ENCODE assay signal across 8 cellular contexts in genomic region chr2:42987175-42987922, GRCh38.
DNase-seq lines count a peak whose midpoint lies in the region; ATAC-seq, FAIRE-seq and TF ChIP-seq lines count a peak whose summit lies in the region.
"Not testable (repeated sequence)": the region's sequence is repeated elsewhere in the genome, so short reads cannot be mapped to it uniquely, and the experiment has no call there.

No MANE protein-coding gene starts in this region.

- peak; percentile 86 for DNase-seq in AG09309 (ENCODE audit: low read depth)
- peak; percentile 95 for DNase-seq in GM23248
- peak; percentile 92 for DNase-seq in MG63
- not testable (repeated sequence) for DNase-seq in WTC11 (ENCODE audit: low spot score)
- DNase-seq in chondrocyte (ENCODE audit: low spot score), result peak; percentile 4
- peak; percentile 65 for DNase-seq in fibroblast of pulmonary artery (ENCODE audit: low read depth)
- DNase-seq in mesenchymal stem cell, result peak; percentile 79
- DNase-seq in small intestine, result peak; percentile 56

- H2AFZ ChIP-seq in GM23248; mesenchymal stem cell (ENCODE audit: low read depth, low read length): not testable (repeated sequence)

- H2BK120ac ChIP-seq in mesenchymal stem cell (ENCODE audit: low read depth, low read length), result not testable (repeated sequence)

- not testable (repeated sequence) for H4K20me1 ChIP-seq in GM23248 (ENCODE audit: insufficient read depth)

- ATAC-seq in WTC11, result not testable (repeated sequence)

- H4K91ac ChIP-seq in mesenchymal stem cell (ENCODE audit: low read length), result peak overlapping the region; percentile 50

- H3K18ac ChIP-seq in mesenchymal stem cell (ENCODE audit: low read depth in 1 of 2, low read length in 2 of 2), result peak overlapping the region in 1 of 2 experiments; percentile 62

- in situ Hi-C loops in GM23248 (cut with MboI), result not testable (repeated sequence)

- peaks cover 15% of the 10 kb centered on the region for H3K4me1 ChIP-seq in GM23248 (ENCODE audit: insufficient read depth)
- H3K4me1 ChIP-seq in mesenchymal stem cell (ENCODE audit: control insufficient read depth, insufficient read depth, low read depth, low read length); small intestine (ENCODE audit: control insufficient read depth in 2 of 2, insufficient read depth in 1 of 2, low read depth in 1 of 2, low read length in 1 of 2): not testable (repeated sequence)

- peak overlapping the region; percentile 26; the same call in 1 of the 2 replicates for H3K9ac ChIP-seq in GM23248
- H3K9ac ChIP-seq in mesenchymal stem cell (ENCODE audit: low read length), result not testable (repeated sequence)

- H2AK5ac ChIP-seq in mesenchymal stem cell (ENCODE audit: low read length, severe bottlenecking), result not testable (repeated sequence)

- peak overlapping the region; percentile 81 for H3K27ac ChIP-seq in GM23248
- H3K27ac ChIP-seq in mesenchymal stem cell (ENCODE audit: low read length, poor library complexity, severe bottlenecking); small intestine (ENCODE audit: low read depth in 1 of 2, low read length in 1 of 2): not testable (repeated sequence)

- not testable (repeated sequence) for H3K9me3 Mint-ChIP-seq in WTC11; chondrocyte (ENCODE audit: low read depth)

- POLR2A ChIA-PET in WTC11 (lab: Charles Lee), result not testable (repeated sequence)

- CTCF ChIA-PET in WTC11 (lab: Charles Lee), result interaction anchor here (1.1 to 1.2 kb wide), 2 partner anchors 32 to 200 kb away, joined by 3 read pairs; no protein-coding TSS in a partner anchor

- not testable (repeated sequence) for H3K4me3 Mint-ChIP-seq in WTC11; chondrocyte (ENCODE audit: unreplicated experiment)

- not testable (repeated sequence) for H3K9me3 ChIP-seq in GM23248 (ENCODE audit: low read depth); MG63; mesenchymal stem cell (ENCODE audit: control insufficient read depth, low read length); small intestine (ENCODE audit: control insufficient read depth, low read depth)

- H2BK12ac ChIP-seq in mesenchymal stem cell (ENCODE audit: low read length in 2 of 2), result peak overlapping the region in 1 of 2 experiments; percentile 88

- not testable (repeated sequence) for H4K8ac ChIP-seq in mesenchymal stem cell (ENCODE audit: low read length)

- H2BK5ac ChIP-seq in mesenchymal stem cell (ENCODE audit: low read depth, low read length, poor library complexity, severe bottlenecking), result not testable (repeated sequence)

- not testable (repeated sequence) for H3K9me2 ChIP-seq in GM23248 (ENCODE audit: insufficient read depth)

- peak overlapping the region; percentile 13 for H3K4me2 ChIP-seq in GM23248 (ENCODE audit: unreplicated experiment)
- not testable (repeated sequence) for H3K4me2 ChIP-seq in mesenchymal stem cell (ENCODE audit: low read length, poor library complexity, severe bottlenecking)

- H3K36me3 ChIP-seq in GM23248 (ENCODE audit: low read depth); MG63; mesenchymal stem cell (ENCODE audit: control insufficient read depth in 1 of 2, insufficient read depth in 2 of 2, low read depth in 1 of 2, low read length in 2 of 2); small intestine (ENCODE audit: control insufficient read depth in 2 of 2, insufficient read depth in 2 of 2, low read length in 2 of 2): not testable (repeated sequence)

- peak overlapping the region in 1 of 2 experiments; percentile 28 for H3K4ac ChIP-seq in mesenchymal stem cell (ENCODE audit: low read depth in 1 of 2, low read length in 2 of 2)

- WGBS in GM23248 (ENCODE audit: low coverage in 1 of 2, low lambda C conversion rate in 2 of 2, missing lambda C conversion rate in 2 of 2), 2 experiments, result 39 to 40% methylated on average over 8 of the region's 8 CpGs
- 52% methylated on average over 5 of the region's 8 CpGs for WGBS in mesenchymal stem cell
- WGBS in small intestine, 3 donors, result 66 to 84% (median 73%) methylated on average over 8 of the region's 8 CpGs

- not testable (repeated sequence) for H3K14ac ChIP-seq in mesenchymal stem cell (ENCODE audit: low read length in 2 of 2)

- TF ChIP-seq CTCF in AG09309 (IDR thresholded peaks at IDR 0.05; ENCODE audit: control insufficient read depth, insufficient read depth, low read depth, low read length, missing control alignments); WTC11 (IDR thresholded peaks at IDR 0.05); chondrocyte (IDR thresholded peaks at IDR 0.05); fibroblast of pulmonary artery (IDR thresholded peaks at IDR 0.05; ENCODE audit: low read length, missing control alignments): not testable (repeated sequence)

- not testable (repeated sequence) for H3K36me3 Mint-ChIP-seq in WTC11; chondrocyte (ENCODE audit: low read depth)

- H3K27me3 Mint-ChIP-seq in WTC11 (ENCODE audit: low read depth); chondrocyte (ENCODE audit: low read depth): not testable (repeated sequence)

- not testable (repeated sequence) for H3K23ac ChIP-seq in mesenchymal stem cell (ENCODE audit: low read length in 2 of 2)

- not testable (repeated sequence) for H3K27me3 ChIP-seq in GM23248 (replicated peaks; ENCODE audit: insufficient read depth); MG63; mesenchymal stem cell (ENCODE audit: control insufficient read depth in 1 of 2, insufficient read depth in 1 of 2, low read length in 2 of 2); small intestine (ENCODE audit: control insufficient read depth in 2 of 2, insufficient read depth in 2 of 2, low read length in 2 of 2)

- FAIRE-seq in small intestine (lab: Jason Lieb, UNC), result not testable (repeated sequence)

- peaks cover 13% of the 10 kb centered on the region for H3F3A ChIP-seq in GM23248 (ENCODE audit: insufficient read depth)

- H2BK15ac ChIP-seq in mesenchymal stem cell (ENCODE audit: low read depth, poor library complexity, severe bottlenecking), result peak overlapping the region; percentile 69

- not testable (repeated sequence) for H3K27ac Mint-ChIP-seq in WTC11; chondrocyte (ENCODE audit: unreplicated experiment)

- not testable (repeated sequence) for H3K79me2 ChIP-seq in GM23248 (ENCODE audit: insufficient read depth)

- not testable (repeated sequence) for H3K4me3 ChIP-seq in AG09309 (ENCODE audit: control insufficient read depth, low read depth, low read length); GM23248; MG63; fibroblast of pulmonary artery (replicated peaks; ENCODE audit: low read depth, low read length); mesenchymal stem cell (ENCODE audit: insufficient read depth in 1 of 2, low read depth in 1 of 2, low read length in 2 of 2); small intestine (ENCODE audit: low read depth in 1 of 2, low read length in 2 of 2)

- peaks cover 11% of the 10 kb centered on the region for H3K4me1 Mint-ChIP-seq in WTC11
- H3K4me1 Mint-ChIP-seq in chondrocyte (ENCODE audit: low read depth), result not testable (repeated sequence)

- not testable (repeated sequence) for H3K79me1 ChIP-seq in mesenchymal stem cell (replicated peaks; ENCODE audit: low read length, poor library complexity, severe bottlenecking)

TF ChIP-seq in WTC11, 78 proteins besides CTCF, POLR2A, EP300 and RAD21:
- peak; percentile 51; the same call in 1 of the 2 replicates for TF ChIP-seq GABPB1 (CRISPR knock-in tag; IDR thresholded peaks at IDR 0.05)
TF ChIP-seq in WTC11: peak in this region for 1; not testable (repeated sequence) for 77.
